Comparison of ENCODE assay signal across 1 cellular context in genomic region chr4:56387023-56388001, GRCh38.
TF ChIP-seq lines count a peak whose summit lies in the region.

TSS of gene AASDH (minus strand) at chr4:56387491. CDS start at chr4:56384299, 3,192 bp downstream.

TF ChIP-seq in K562, 482 proteins besides CTCF, POLR2A, EP300 and RAD21 (continued from another document and continues in another):
- TF ChIP-seq CHD7 (IDR thresholded peaks at IDR 0.05; ENCODE audit: low read depth, low read length) (no peak), ZKSCAN1 (IDR thresholded peaks at IDR 0.05; ENCODE audit: low read depth, low read length) (peak; percentile 47; the same call in 1 of the 2 replicates), ZNF253 (CRISPR knock-in tag; conservative IDR thresholded peaks at IDR 0.05) (no peak), CXXC5 (CRISPR knock-in tag; IDR thresholded peaks at IDR 0.05) (peak; percentile 93), ZNF655 (CRISPR knock-in tag; IDR thresholded peaks at IDR 0.05) (no peak), ZNF133 (CRISPR knock-in tag; IDR thresholded peaks at IDR 0.05) (no peak), ZNF696 (CRISPR knock-in tag; conservative IDR thresholded peaks at IDR 0.05) (no peak), BCOR (IDR thresholded peaks at IDR 0.05) (no peak), SAFB2 (IDR thresholded peaks at IDR 0.05; ENCODE audit: borderline replicate concordance, low read depth, low read length, severe bottlenecking) (no peak), RBM15 (IDR thresholded peaks at IDR 0.05; ENCODE audit: insufficient read depth, low read length) (no peak), MEF2D (tag; conservative IDR thresholded peaks at IDR 0.05; ENCODE audit: low read depth) (no peak), NCOA6 (IDR thresholded peaks at IDR 0.05) (no peak), VEZF1 (CRISPR knock-in tag; IDR thresholded peaks at IDR 0.05) (0 out of 2 replicates have a peak, but pooled peaks have one; percentile 3), NR3C1 (CRISPR knock-in tag; IDR thresholded peaks at IDR 0.05) (no peak), HDAC8 (tag; IDR thresholded peaks at IDR 0.05) (no peak), ZNF592 (IDR thresholded peaks at IDR 0.05) (no peak), NFIX (CRISPR knock-in tag; IDR thresholded peaks at IDR 0.05; ENCODE audit: low read depth) (no peak), CBX1 (IDR thresholded peaks at IDR 0.05; ENCODE audit: low read depth) (peak; percentile 89), PTTG1 (tag; IDR thresholded peaks at IDR 0.05; ENCODE audit: low read depth) (no peak), FOS (IDR thresholded peaks at IDR 0.05; ENCODE audit: extremely low read depth, insufficient read length) (no peak), ZBTB26 (CRISPR knock-in tag; IDR thresholded peaks at IDR 0.05) (no peak), NUFIP1 (IDR thresholded peaks at IDR 0.05; ENCODE audit: partially characterized antibody) (no peak), NFYB (IDR thresholded peaks at IDR 0.05; ENCODE audit: extremely low read depth, insufficient read length) (peak; percentile 7), HNRNPUL1 (IDR thresholded peaks at IDR 0.05; ENCODE audit: low read length) (no peak), ZBED1 (IDR thresholded peaks at IDR 0.05) (peak; percentile 25; the same call in 1 of the 2 replicates), HLTF (IDR thresholded peaks at IDR 0.05) (no peak), TEAD4 (IDR thresholded peaks at IDR 0.05; ENCODE audit: low read length) (no peak), TEAD4 (CRISPR knock-in tag; IDR thresholded peaks at IDR 0.05; ENCODE audit: borderline replicate concordance) (no peak), NR1H2 (CRISPR knock-in tag; IDR thresholded peaks at IDR 0.05) (no peak), GABPB2 (CRISPR knock-in tag; conservative IDR thresholded peaks at IDR 0.05) (no peak), SIX5 (IDR thresholded peaks at IDR 0.05; ENCODE audit: borderline replicate concordance in 1 of 2, insufficient read depth in 1 of 2, low read depth in 1 of 2, low read length in 2 of 2) (no peak; a peak in 1 of 4 replicates), ZNF146 (CRISPR knock-in tag; IDR thresholded peaks at IDR 0.05; ENCODE audit: unreplicated experiment) (no peak), MCM2 (IDR thresholded peaks at IDR 0.05; ENCODE audit: low read depth) (no peak)
- TF ChIP-seq, protein P1, sequence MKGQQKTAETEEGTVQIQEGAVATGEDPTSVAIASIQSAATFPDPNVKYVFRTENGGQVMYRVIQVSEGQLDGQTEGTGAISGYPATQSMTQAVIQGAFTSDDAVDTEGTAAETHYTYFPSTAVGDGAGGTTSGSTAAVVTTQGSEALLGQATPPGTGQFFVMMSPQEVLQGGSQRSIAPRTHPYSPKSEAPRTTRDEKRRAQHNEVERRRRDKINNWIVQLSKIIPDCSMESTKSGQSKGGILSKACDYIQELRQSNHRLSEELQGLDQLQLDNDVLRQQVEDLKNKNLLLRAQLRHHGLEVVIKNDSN (CRISPR knock-in tag; IDR thresholded peaks at IDR 0.05) = peak; percentile 41; the same call in 1 of the 2 replicates
- TF ChIP-seq, protein P2, sequence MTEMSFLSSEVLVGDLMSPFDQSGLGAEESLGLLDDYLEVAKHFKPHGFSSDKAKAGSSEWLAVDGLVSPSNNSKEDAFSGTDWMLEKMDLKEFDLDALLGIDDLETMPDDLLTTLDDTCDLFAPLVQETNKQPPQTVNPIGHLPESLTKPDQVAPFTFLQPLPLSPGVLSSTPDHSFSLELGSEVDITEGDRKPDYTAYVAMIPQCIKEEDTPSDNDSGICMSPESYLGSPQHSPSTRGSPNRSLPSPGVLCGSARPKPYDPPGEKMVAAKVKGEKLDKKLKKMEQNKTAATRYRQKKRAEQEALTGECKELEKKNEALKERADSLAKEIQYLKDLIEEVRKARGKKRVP (CRISPR knock-in tag; IDR thresholded peaks at IDR 0.05) = no peak
- TF ChIP-seq, protein P3, sequence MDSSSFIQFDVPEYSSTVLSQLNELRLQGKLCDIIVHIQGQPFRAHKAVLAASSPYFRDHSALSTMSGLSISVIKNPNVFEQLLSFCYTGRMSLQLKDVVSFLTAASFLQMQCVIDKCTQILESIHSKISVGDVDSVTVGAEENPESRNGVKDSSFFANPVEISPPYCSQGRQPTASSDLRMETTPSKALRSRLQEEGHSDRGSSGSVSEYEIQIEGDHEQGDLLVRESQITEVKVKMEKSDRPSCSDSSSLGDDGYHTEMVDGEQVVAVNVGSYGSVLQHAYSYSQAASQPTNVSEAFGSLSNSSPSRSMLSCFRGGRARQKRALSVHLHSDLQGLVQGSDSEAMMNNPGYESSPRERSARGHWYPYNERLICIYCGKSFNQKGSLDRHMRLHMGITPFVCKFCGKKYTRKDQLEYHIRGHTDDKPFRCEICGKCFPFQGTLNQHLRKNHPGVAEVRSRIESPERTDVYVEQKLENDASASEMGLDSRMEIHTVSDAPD (CRISPR knock-in tag; IDR thresholded peaks at IDR 0.05) = no peak
- TF ChIP-seq, protein P4, sequence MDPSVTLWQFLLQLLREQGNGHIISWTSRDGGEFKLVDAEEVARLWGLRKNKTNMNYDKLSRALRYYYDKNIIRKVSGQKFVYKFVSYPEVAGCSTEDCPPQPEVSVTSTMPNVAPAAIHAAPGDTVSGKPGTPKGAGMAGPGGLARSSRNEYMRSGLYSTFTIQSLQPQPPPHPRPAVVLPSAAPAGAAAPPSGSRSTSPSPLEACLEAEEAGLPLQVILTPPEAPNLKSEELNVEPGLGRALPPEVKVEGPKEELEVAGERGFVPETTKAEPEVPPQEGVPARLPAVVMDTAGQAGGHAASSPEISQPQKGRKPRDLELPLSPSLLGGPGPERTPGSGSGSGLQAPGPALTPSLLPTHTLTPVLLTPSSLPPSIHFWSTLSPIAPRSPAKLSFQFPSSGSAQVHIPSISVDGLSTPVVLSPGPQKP (CRISPR knock-in tag; IDR thresholded peaks at IDR 0.05) = no peak
